ENCODE assay signal across 1 cellular context in genomic region chr19:1855828-1856255, GRCh38.
TF ChIP-seq lines count a peak whose summit lies in the region.

No MANE protein-coding gene starts in this region.

TF ChIP-seq in K562, 482 proteins besides CTCF, POLR2A, EP300 and RAD21 (continues in another document):
- TF ChIP-seq SIN3A (IDR thresholded peaks at IDR 0.05; ENCODE audit: borderline replicate concordance in 2 of 2, control insufficient read depth in 1 of 2, low read depth in 2 of 2, low read length in 2 of 2): 0 out of 4 replicates have a peak, but pooled peaks of 1 of the 2 experiments have one; percentile 1
- no peak for TF ChIP-seq NR4A1 (CRISPR knock-in tag; IDR thresholded peaks at IDR 0.05)
- TF ChIP-seq NR4A1 (tag; IDR thresholded peaks at IDR 0.05): peak; percentile 55; the same call in 1 of the 2 replicates
- TF ChIP-seq KLF10 (CRISPR knock-in tag; IDR thresholded peaks at IDR 0.05): no peak
- TF ChIP-seq ZNF263 (CRISPR knock-in tag; IDR thresholded peaks at IDR 0.05; ENCODE audit: borderline replicate concordance): peak; percentile 80
- TF ChIP-seq EP400 (IDR thresholded peaks at IDR 0.05): 0 out of 2 replicates have a peak, but pooled peaks have one; percentile 6
- no peak for TF ChIP-seq TARDBP (IDR thresholded peaks at IDR 0.05)
- no peak for TF ChIP-seq ZC3H8 (IDR thresholded peaks at IDR 0.05)
- no peak for TF ChIP-seq MTA1 (IDR thresholded peaks at IDR 0.05; ENCODE audit: borderline replicate concordance)
- no peak for TF ChIP-seq ARID1B (IDR thresholded peaks at IDR 0.05)
- TF ChIP-seq ESRRB (CRISPR knock-in tag; IDR thresholded peaks at IDR 0.05; ENCODE audit: borderline replicate concordance): no peak
- TF ChIP-seq PYGO2 (tag; IDR thresholded peaks at IDR 0.05): no peak
- TF ChIP-seq GATAD2A (IDR thresholded peaks at IDR 0.05): 0 out of 2 replicates have a peak, but pooled peaks have one; percentile 8
- TF ChIP-seq ERF (CRISPR knock-in tag; IDR thresholded peaks at IDR 0.05): no peak
- TF ChIP-seq CXXC5 (CRISPR knock-in tag; IDR thresholded peaks at IDR 0.05): no peak
- TF ChIP-seq THAP7 (CRISPR knock-in tag; IDR thresholded peaks at IDR 0.05): no peak
- 0 out of 2 replicates have a peak, but pooled peaks have one; percentile 65 for TF ChIP-seq ZC3H4 (CRISPR knock-in tag; IDR thresholded peaks at IDR 0.05; ENCODE audit: borderline replicate concordance)
- 0 out of 2 replicates have a peak, but pooled peaks have one; percentile 29 for TF ChIP-seq SMAD4 (CRISPR knock-in tag; conservative IDR thresholded peaks at IDR 0.05)
- no peak for TF ChIP-seq SMAD1 (IDR thresholded peaks at IDR 0.05; ENCODE audit: low read depth, low read length, partially characterized antibody)
- TF ChIP-seq ZFPM2 (CRISPR knock-in tag; IDR thresholded peaks at IDR 0.05): no peak
- TF ChIP-seq ZNF507 (tag; conservative IDR thresholded peaks at IDR 0.05): no peak
- TF ChIP-seq, protein P1, sequence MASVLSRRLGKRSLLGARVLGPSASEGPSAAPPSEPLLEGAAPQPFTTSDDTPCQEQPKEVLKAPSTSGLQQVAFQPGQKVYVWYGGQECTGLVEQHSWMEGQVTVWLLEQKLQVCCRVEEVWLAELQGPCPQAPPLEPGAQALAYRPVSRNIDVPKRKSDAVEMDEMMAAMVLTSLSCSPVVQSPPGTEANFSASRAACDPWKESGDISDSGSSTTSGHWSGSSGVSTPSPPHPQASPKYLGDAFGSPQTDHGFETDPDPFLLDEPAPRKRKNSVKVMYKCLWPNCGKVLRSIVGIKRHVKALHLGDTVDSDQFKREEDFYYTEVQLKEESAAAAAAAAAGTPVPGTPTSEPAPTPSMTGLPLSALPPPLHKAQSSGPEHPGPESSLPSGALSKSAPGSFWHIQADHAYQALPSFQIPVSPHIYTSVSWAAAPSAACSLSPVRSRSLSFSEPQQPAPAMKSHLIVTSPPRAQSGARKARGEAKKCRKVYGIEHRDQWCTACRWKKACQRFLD (CRISPR knock-in tag; IDR thresholded peaks at IDR 0.05): 0 out of 2 replicates have a peak, but pooled peaks have one; percentile 8
- TF ChIP-seq MAFK (IDR thresholded peaks at IDR 0.05; ENCODE audit: low read length): no peak
- peak; percentile 60; the same call in 1 of the 2 replicates for TF ChIP-seq ETV5 (CRISPR knock-in tag; IDR thresholded peaks at IDR 0.05; ENCODE audit: low read depth)
- TF ChIP-seq NR1H2 (CRISPR knock-in tag; IDR thresholded peaks at IDR 0.05): no peak
- no peak for TF ChIP-seq RAD51 (IDR thresholded peaks at IDR 0.05; ENCODE audit: borderline replicate concordance, low read depth)
- no peak for TF ChIP-seq ZBTB7A (IDR thresholded peaks at IDR 0.05; ENCODE audit: borderline replicate concordance, control insufficient read depth, low read depth, low read length)
- TF ChIP-seq GABPA (tag; conservative IDR thresholded peaks at IDR 0.05; ENCODE audit: low read depth): no peak
- TF ChIP-seq PML (IDR thresholded peaks at IDR 0.05; ENCODE audit: low read length): no peak
- TF ChIP-seq, protein P2, sequence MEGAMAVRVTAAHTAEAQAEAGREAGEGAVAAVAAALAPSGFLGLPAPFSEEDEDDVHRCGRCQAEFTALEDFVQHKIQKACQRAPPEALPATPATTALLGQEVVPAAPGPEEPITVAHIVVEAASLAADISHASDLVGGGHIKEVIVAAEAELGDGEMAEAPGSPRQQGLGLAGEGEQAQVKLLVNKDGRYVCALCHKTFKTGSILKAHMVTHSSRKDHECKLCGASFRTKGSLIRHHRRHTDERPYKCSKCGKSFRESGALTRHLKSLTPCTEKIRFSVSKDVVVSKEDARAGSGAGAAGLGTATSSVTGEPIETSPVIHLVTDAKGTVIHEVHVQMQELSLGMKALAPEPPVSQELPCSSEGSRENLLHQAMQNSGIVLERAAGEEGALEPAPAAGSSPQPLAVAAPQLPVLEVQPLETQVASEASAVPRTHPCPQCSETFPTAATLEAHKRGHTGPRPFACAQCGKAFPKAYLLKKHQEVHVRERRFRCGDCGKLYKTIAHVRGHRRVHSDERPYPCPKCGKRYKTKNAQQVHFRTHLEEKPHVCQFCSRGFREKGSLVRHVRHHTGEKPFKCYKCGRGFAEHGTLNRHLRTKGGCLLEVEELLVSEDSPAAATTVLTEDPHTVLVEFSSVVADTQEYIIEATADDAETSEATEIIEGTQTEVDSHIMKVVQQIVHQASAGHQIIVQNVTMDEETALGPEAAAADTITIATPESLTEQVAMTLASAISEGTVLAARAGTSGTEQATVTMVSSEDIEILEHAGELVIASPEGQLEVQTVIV (CRISPR knock-in tag; IDR thresholded peaks at IDR 0.05; ENCODE audit: borderline replicate concordance): no peak
- 0 out of 2 replicates have a peak, but pooled peaks have one; percentile 9 for TF ChIP-seq ZNF589 (CRISPR knock-in tag; IDR thresholded peaks at IDR 0.05; ENCODE audit: low read depth)
- TF ChIP-seq, protein P3, sequence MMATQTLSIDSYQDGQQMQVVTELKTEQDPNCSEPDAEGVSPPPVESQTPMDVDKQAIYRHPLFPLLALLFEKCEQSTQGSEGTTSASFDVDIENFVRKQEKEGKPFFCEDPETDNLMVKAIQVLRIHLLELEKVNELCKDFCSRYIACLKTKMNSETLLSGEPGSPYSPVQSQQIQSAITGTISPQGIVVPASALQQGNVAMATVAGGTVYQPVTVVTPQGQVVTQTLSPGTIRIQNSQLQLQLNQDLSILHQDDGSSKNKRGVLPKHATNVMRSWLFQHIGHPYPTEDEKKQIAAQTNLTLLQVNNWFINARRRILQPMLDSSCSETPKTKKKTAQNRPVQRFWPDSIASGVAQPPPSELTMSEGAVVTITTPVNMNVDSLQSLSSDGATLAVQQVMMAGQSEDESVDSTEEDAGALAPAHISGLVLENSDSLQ (IDR thresholded peaks at IDR 0.05): no peak
- TF ChIP-seq HDAC1 (IDR thresholded peaks at IDR 0.05): no peak; a peak in 1 of 4 replicates
- no peak for TF ChIP-seq KLF13 (tag; IDR thresholded peaks at IDR 0.05; ENCODE audit: borderline replicate concordance, low read depth)
- TF ChIP-seq RBBP5 (IDR thresholded peaks at IDR 0.05; ENCODE audit: borderline replicate concordance, insufficient read depth, low read length, poor library complexity, severe bottlenecking): no peak
- TF ChIP-seq ZKSCAN1 (IDR thresholded peaks at IDR 0.05; ENCODE audit: low read depth, low read length): no peak
- TF ChIP-seq, protein P4, sequence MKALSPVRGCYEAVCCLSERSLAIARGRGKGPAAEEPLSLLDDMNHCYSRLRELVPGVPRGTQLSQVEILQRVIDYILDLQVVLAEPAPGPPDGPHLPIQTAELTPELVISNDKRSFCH (CRISPR knock-in tag; IDR thresholded peaks at IDR 0.05): no peak
- TF ChIP-seq, protein P4 (tag; IDR thresholded peaks at IDR 0.05): no peak
- TF ChIP-seq, protein P5, sequence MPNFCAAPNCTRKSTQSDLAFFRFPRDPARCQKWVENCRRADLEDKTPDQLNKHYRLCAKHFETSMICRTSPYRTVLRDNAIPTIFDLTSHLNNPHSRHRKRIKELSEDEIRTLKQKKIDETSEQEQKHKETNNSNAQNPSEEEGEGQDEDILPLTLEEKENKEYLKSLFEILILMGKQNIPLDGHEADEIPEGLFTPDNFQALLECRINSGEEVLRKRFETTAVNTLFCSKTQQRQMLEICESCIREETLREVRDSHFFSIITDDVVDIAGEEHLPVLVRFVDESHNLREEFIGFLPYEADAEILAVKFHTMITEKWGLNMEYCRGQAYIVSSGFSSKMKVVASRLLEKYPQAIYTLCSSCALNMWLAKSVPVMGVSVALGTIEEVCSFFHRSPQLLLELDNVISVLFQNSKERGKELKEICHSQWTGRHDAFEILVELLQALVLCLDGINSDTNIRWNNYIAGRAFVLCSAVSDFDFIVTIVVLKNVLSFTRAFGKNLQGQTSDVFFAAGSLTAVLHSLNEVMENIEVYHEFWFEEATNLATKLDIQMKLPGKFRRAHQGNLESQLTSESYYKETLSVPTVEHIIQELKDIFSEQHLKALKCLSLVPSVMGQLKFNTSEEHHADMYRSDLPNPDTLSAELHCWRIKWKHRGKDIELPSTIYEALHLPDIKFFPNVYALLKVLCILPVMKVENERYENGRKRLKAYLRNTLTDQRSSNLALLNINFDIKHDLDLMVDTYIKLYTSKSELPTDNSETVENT (CRISPR knock-in tag; IDR thresholded peaks at IDR 0.05): no peak
- TF ChIP-seq, protein P6, sequence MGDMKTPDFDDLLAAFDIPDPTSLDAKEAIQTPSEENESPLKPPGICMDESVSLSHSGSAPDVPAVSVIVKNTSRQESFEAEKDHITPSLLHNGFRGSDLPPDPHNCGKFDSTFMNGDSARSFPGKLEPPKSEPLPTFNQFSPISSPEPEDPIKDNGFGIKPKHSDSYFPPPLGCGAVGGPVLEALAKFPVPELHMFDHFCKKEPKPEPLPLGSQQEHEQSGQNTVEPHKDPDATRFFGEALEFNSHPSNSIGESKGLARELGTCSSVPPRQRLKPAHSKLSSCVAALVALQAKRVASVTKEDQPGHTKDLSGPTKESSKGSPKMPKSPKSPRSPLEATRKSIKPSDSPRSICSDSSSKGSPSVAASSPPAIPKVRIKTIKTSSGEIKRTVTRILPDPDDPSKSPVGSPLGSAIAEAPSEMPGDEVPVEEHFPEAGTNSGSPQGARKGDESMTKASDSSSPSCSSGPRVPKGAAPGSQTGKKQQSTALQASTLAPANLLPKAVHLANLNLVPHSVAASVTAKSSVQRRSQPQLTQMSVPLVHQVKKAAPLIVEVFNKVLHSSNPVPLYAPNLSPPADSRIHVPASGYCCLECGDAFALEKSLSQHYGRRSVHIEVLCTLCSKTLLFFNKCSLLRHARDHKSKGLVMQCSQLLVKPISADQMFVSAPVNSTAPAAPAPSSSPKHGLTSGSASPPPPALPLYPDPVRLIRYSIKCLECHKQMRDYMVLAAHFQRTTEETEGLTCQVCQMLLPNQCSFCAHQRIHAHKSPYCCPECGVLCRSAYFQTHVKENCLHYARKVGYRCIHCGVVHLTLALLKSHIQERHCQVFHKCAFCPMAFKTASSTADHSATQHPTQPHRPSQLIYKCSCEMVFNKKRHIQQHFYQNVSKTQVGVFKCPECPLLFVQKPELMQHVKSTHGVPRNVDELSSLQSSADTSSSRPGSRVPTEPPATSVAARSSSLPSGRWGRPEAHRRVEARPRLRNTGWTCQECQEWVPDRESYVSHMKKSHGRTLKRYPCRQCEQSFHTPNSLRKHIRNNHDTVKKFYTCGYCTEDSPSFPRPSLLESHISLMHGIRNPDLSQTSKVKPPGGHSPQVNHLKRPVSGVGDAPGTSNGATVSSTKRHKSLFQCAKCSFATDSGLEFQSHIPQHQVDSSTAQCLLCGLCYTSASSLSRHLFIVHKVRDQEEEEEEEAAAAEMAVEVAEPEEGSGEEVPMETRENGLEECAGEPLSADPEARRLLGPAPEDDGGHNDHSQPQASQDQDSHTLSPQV (IDR thresholded peaks at IDR 0.05): 0 out of 2 replicates have a peak, but pooled peaks have one; percentile 26
- TF ChIP-seq ZNF12 (CRISPR knock-in tag; IDR thresholded peaks at IDR 0.05): 0 out of 2 replicates have a peak, but pooled peaks have one; percentile 0
- peak; percentile 47 for TF ChIP-seq ZFX (CRISPR knock-in tag; IDR thresholded peaks at IDR 0.05)
- TF ChIP-seq RBFOX2 (IDR thresholded peaks at IDR 0.05; ENCODE audit: low read depth, low read length): peak; percentile 65
- TF ChIP-seq, protein P7, sequence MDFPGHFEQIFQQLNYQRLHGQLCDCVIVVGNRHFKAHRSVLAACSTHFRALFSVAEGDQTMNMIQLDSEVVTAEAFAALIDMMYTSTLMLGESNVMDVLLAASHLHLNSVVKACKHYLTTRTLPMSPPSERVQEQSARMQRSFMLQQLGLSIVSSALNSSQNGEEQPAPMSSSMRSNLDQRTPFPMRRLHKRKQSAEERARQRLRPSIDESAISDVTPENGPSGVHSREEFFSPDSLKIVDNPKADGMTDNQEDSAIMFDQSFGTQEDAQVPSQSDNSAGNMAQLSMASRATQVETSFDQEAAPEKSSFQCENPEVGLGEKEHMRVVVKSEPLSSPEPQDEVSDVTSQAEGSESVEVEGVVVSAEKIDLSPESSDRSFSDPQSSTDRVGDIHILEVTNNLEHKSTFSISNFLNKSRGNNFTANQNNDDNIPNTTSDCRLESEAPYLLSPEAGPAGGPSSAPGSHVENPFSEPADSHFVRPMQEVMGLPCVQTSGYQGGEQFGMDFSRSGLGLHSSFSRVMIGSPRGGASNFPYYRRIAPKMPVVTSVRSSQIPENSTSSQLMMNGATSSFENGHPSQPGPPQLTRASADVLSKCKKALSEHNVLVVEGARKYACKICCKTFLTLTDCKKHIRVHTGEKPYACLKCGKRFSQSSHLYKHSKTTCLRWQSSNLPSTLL (IDR thresholded peaks at IDR 0.05): no peak
- no peak for TF ChIP-seq ZNF830 (CRISPR knock-in tag; IDR thresholded peaks at IDR 0.05)
- TF ChIP-seq RFX1 (IDR thresholded peaks at IDR 0.05): no peak
- peak; percentile 6 for TF ChIP-seq TAF1 (IDR thresholded peaks at IDR 0.05; ENCODE audit: control insufficient read depth, extremely low read depth, insufficient read depth, low read length, severe bottlenecking)
- no peak for TF ChIP-seq SMAD2 (IDR thresholded peaks at IDR 0.05; ENCODE audit: low read depth, low read length)
